ENCODE assay signal across 19 cellular contexts in the genomic region with DNA sequence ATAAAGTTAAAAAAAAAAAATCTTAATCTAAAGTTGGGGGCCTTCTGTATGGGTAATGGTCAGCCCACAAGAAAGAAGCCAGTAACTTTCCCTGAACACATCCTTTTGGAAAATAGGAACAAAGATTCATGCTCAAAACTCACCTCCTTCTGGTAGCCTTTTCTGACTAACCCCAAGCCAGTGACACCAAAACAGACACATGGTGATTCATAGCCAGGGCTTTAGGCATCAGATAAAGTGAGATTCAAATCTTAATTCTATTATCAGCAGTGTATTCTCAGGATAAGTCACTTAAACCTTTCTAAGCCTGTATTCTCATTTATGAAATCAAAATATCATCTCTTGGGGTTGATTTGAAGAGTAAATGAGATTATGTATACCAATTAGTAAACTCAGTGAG.
"Had no signal": no experiment of that assay in that cellular context is flagged by ENCODE, and none has a peak within 500 bp of the region (broad histone marks: within the 10 kb centered on the region; RNA-seq: fewer than 3 reads in every experiment).

No MANE protein-coding gene starts in this region.

- H3K9me3 ChIP-seq: adrenal gland, right atrium auricular region, tibial nerve, vagina had no signal

- H3K4me3 ChIP-seq: adrenal gland, coronary artery, right atrium auricular region, tibial nerve, vagina had no signal

- H3K9me3 Mint-ChIP-seq: activated T-helper 1 cell treated with anti-CD3 and anti-CD28 coated beads, Interleukin-12 subunit alpha, Interleukin-12 subunit beta, Interleukin-2, Interleukin-4 antibody, amounts not matched to agents 30 ng/mL and 10 ng/mL and 1 ng/mL, durations not matched to agents 14 hours and 24 hours and 36 hours; natural killer cell treated with Interleukin-12 subunit alpha and Interleukin-12 subunit beta and Interleukin-15 and Interleukin-18, amount 100 ng/mL, for 72 hours had no signal

- H3K27me3 Mint-ChIP-seq: natural killer cell treated with Interleukin-12 subunit alpha and Interleukin-12 subunit beta and Interleukin-15 and Interleukin-18, amount 100 ng/mL, for 72 hours had no signal

- ATAC-seq: left ventricle myocardium superior; natural killer cell treated with Interleukin-12 subunit alpha and Interleukin-12 subunit beta and Interleukin-15 and Interleukin-18, amount 100 ng/mL, for 72 hours had no signal

- H3K27me3 ChIP-seq: adrenal gland, right atrium auricular region, tibial nerve, vagina had no signal

- H3K27ac Mint-ChIP-seq: natural killer cell treated with Interleukin-12 subunit alpha and Interleukin-12 subunit beta and Interleukin-15 and Interleukin-18, amount 100 ng/mL, for 72 hours had no signal

- H3K27ac ChIP-seq: adrenal gland, coronary artery, right atrium auricular region, tibial nerve, vagina had no signal

- DNase-seq: activated CD4-positive, alpha-beta T cell treated with anti-CD3 and anti-CD28 coated beads, Interleukin-2, amount 50 U/mL, for 4 hours; activated CD4-positive, CD25-positive, alpha-beta regulatory T cell treated with anti-CD3 and anti-CD28 coated beads, Interleukin-2, amount 50 U/mL, for 72 hours; activated naive CD4-positive, alpha-beta T cell treated with Interleukin-2 at 50 U/mL for 16 hours; adrenal gland; effector CD4-positive, alpha-beta T cell; head of caudate nucleus; kidney glomerular epithelial cell; left ventricle myocardium superior; mesenchymal stem cell; nucleus accumbens; stimulated activated CD4-positive, alpha-beta T cell treated with anti-CD3 and anti-CD28 coated beads, Interleukin-15, amount 100 ng/mL, for 24 hours; stimulated activated CD4-positive, alpha-beta T cell treated with anti-CD3 and anti-CD28 coated beads, Interleukin-4, amount 100 ng/mL, for 1 hour; stimulated activated naive CD4-positive, alpha-beta T cell had no signal
